Comparison of ENCODE assay signal across 8 cellular contexts in the genomic region with DNA sequence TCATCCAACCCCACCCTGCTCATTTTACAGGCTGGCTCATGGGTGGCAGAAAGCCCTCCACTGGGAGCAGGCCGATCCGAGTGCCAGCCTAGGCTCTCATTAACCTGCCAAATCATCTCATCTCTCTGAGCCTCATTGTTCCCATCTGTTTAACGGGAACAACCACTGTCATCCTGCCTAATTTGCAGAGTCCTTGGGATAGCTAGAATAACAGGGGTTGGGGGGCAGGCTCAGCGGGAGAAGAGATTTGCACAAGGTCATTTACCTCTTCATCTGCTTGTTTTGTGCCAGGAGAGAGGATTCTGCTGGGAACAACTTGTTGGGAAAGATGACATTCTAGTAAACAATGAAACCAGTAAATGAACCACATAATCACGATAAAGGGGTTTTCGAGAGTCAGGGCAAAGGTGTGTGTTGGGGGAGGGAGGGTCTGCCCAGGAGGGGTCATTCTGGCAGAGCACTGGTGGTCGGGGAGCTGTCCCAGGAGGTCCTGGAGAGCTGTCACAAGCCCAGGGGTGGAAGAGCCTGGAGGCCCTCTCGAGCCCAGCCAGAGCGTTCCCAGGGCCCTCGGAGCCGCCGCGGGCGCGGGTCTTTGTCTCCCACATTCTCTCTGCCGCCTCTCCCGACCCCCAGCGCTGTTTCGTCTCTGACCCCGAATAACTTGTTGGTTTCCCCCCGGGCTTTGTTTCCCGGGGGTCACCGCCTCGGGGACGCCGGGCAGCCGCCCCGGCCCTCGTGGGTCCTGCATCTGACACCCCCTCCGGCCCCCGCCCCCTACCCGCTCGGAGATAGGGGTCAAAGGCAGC. TPM values are rescaled to one million over a fixed set of nuclear protein-coding genes. Genes with fewer than 3 reads are reported as not detected.
DNase-seq lines count a peak whose midpoint lies in the region; ATAC-seq and TF ChIP-seq lines count a peak whose summit lies in the region.

No MANE protein-coding gene starts in this region.

- 12 to 19% (median 17%) methylated on average over 27 to 33 of the region's 33 CpGs for WGBS in psoas muscle, 3 donors

- no peaks in the 10 kb centered on the region for H3K36me3 ChIP-seq in RWPE2 (ENCODE audit: low read depth)
- no peaks in the 10 kb centered on the region for H3K36me3 ChIP-seq in fibroblast of lung (ENCODE audit: control insufficient read depth, insufficient read depth, low read length)
- H3K36me3 ChIP-seq in psoas muscle (ENCODE audit: insufficient read depth in 1 of 2, low read depth in 1 of 2), result peaks cover 0 to 4% of the 10 kb centered on the region in 2 donors

- DNase-seq in GM13976 (ENCODE audit: low spot score) (peak; percentile 45), RWPE2 (ENCODE audit: low spot score) (no peak), fibroblast of lung (ENCODE audit: low read depth in 2 of 2) (no peak), psoas muscle (no peak), NOMO-1 treated with dmso at 0.1 percent for 144 hours (lab: John Stamatoyannopoulos, UW; ENCODE audit: unreplicated experiment) (no peak), SKM-1 treated with dmso at 0.1 percent for 144 hours (lab: John Stamatoyannopoulos, UW; ENCODE audit: unreplicated experiment) (no peak), CD1c-positive myeloid dendritic cell (ENCODE audit: extremely low spot score) (no peak)
- no peak for DNase-seq in NK-92 treated with Interleukin-12 subunit alpha and Interleukin-12 subunit beta, amount 100 ng/mL, for 24 hours (lab: John Stamatoyannopoulos, UW)

- in situ Hi-C loops in GM13976 (cut with MboI; ENCODE audit: low sequenced_read_pairs, unreplicated experiment), result no loop called here

- intact Hi-C loops in psoas muscle (cut with DNase I), result loop anchor here (5.0 kb wide), 2 partner anchors 33 to 37 kb away; no protein-coding TSS in a partner anchor

- H3K4me1 ChIP-seq in RWPE2 (ENCODE audit: insufficient read depth, poor library complexity, severe bottlenecking) (peaks cover 27% of the 10 kb centered on the region), fibroblast of lung (ENCODE audit: control insufficient read depth, extremely low read depth, insufficient read depth, low read length) (peaks cover 23% of the 10 kb centered on the region), psoas muscle (peaks cover 40% of the 10 kb centered on the region)

- no peak for TF ChIP-seq CTCF in GM13976 (IDR thresholded peaks at IDR 0.05; ENCODE audit: borderline replicate concordance, control extremely low read depth, extremely low read depth, insufficient read depth, missing control alignments)
- no peak for TF ChIP-seq CTCF in RWPE2 (IDR thresholded peaks at IDR 0.05; ENCODE audit: poor library complexity, severe bottlenecking)
- TF ChIP-seq CTCF in fibroblast of lung (conservative IDR thresholded peaks at IDR 0.05 in 1 of 2, IDR thresholded peaks at IDR 0.05 in 1 of 2; ENCODE audit: low read depth in 1 of 2, low read length in 2 of 2), result no peak
- no peak for TF ChIP-seq CTCF in psoas muscle (IDR thresholded peaks at IDR 0.05)

- no peaks in the 10 kb centered on the region for H3K27me3 ChIP-seq in RWPE2 (ENCODE audit: insufficient read depth, poor library complexity, severe bottlenecking)
- H3K27me3 ChIP-seq in fibroblast of lung (ENCODE audit: control insufficient read depth, insufficient read depth, low read length), result no peaks in the 10 kb centered on the region
- H3K27me3 ChIP-seq in psoas muscle (ENCODE audit: insufficient read depth in 3 of 3, low read length in 2 of 3), result no peaks in the 10 kb centered on the region

- H3K9ac ChIP-seq in fibroblast of lung (ENCODE audit: insufficient read depth, low read length), result peak overlapping the region; percentile 92

- H3K4me2 ChIP-seq in fibroblast of lung (ENCODE audit: extremely low read depth, insufficient read depth, low read length), result peak overlapping the region; percentile 88

- H3K27ac ChIP-seq in RWPE2 (ENCODE audit: poor library complexity, severe bottlenecking) (peak overlapping the region; percentile 88), fibroblast of lung (ENCODE audit: insufficient read depth, low read length) (peak overlapping the region; percentile 83), psoas muscle (peak overlapping the region; percentile 93)

- peaks cover 52% of the 10 kb centered on the region for H3K79me2 ChIP-seq in fibroblast of lung (ENCODE audit: control insufficient read depth, insufficient read depth, low read length)

- H2AFZ ChIP-seq in fibroblast of lung (ENCODE audit: low read length), result no peak overlapping the region

- no peak for ATAC-seq in RWPE2 (ENCODE audit: low read depth)
- ATAC-seq in psoas muscle, result peak in 1 of 4 donors; percentile 3

- H4K20me1 ChIP-seq in fibroblast of lung (ENCODE audit: control insufficient read depth, extremely low read depth, insufficient read depth, low read length), result no peaks in the 10 kb centered on the region

- H3K9me3 ChIP-seq in RWPE2 (ENCODE audit: severe bottlenecking), result no peaks in the 10 kb centered on the region
- no peaks in the 10 kb centered on the region for H3K9me3 ChIP-seq in fibroblast of lung (ENCODE audit: control insufficient read depth, insufficient read depth, low read depth, low read length)
- no peaks in the 10 kb centered on the region for H3K9me3 ChIP-seq in psoas muscle

- H3K4me3 ChIP-seq in RWPE2 (ENCODE audit: severe bottlenecking), result peak overlapping the region; percentile 66
- peak overlapping the region; percentile 60 to 87 (median 72) for H3K4me3 ChIP-seq in fibroblast of lung (replicated peaks in 1 of 4; ENCODE audit: control extremely low read depth in 1 of 4, insufficient read depth in 1 of 4, low read depth in 3 of 4, low read length in 4 of 4)
- H3K4me3 ChIP-seq in psoas muscle, result peak overlapping the region; percentile 100

RNA-seq across cellular contexts. Expression of gene NDST1, which starts 22.8 kb away (rescaled TPM):
- 18.2 and 38.5 TPM in 2 replicates for total RNA-seq in fibroblast of lung
- 50.5 and 94.8 TPM in 2 replicates for polyA plus RNA-seq in fibroblast of lung
- 69.9 and 152 TPM in 2 replicates for polyA plus RNA-seq in fibroblast of lung (2012)
- 218 and 448 TPM in 2 replicates for polyA minus RNA-seq in fibroblast of lung (ENCODE audit: low replicate concordance)
- 10 to 100 TPM; 30.1 to 40.2 (median 36.6) TPM for total RNA-seq in psoas muscle
- 10 to 100 TPM; 11.0 to 22.5 (median 13.2) TPM for polyA plus RNA-seq in psoas muscle

RNA-seq across cellular contexts. Expression of gene RPS14, which starts 35.6 kb away (rescaled TPM):
- total RNA-seq in fibroblast of lung (1,962 and 4,466 TPM in 2 replicates), psoas muscle (1,000 to 10,000 TPM in 3 of 4 donors, 100 to 1,000 TPM in 1; 977 to 1,443 (median 1,285) TPM)
- polyA plus RNA-seq in fibroblast of lung (5,623 and 6,025 TPM in 2 replicates), psoas muscle (1,000 to 10,000 TPM; 1,999 to 3,049 (median 2,406) TPM)
- polyA plus RNA-seq in fibroblast of lung (2012), result 3,434 and 3,467 TPM in 2 replicates
- polyA minus RNA-seq in fibroblast of lung (ENCODE audit: low replicate concordance), result 1,117 and 1,370 TPM in 2 replicates
